18 cellular contexts compared by ENCODE assay signal in genomic region chr6:77010931-77011542, GRCh38.
A peak's percentile ranks its signal among the peaks of the same experiment; 100 is the strongest.
DNase-seq lines count a peak whose midpoint lies in the region; ATAC-seq, FAIRE-seq and TF ChIP-seq lines count a peak whose summit lies in the region.
"Had no signal": no experiment of that assay in that cellular context is flagged by ENCODE, and none has a peak within 500 bp of the region (broad histone marks: within the 10 kb centered on the region; RNA-seq: fewer than 3 reads in every experiment).

No MANE protein-coding gene starts in this region.

- H3K9me3 ChIP-seq in right cardiac atrium (ENCODE audit: control insufficient read depth, low read length) (no peaks in the 10 kb centered on the region), kidney (ENCODE audit: control insufficient read depth in 1 of 2, low read length in 2 of 2) (peaks cover 0 to 4% of the 10 kb centered on the region in 2 donors), spleen (peaks cover 0 to 42% (median 36%) of the 10 kb centered on the region in 8 donors)
- H3K9me3 ChIP-seq: BE2C, Caco-2 had no signal

- H3K4me3 ChIP-seq in right cardiac atrium (ENCODE audit: low read length) (no peak overlapping the region), kidney (ENCODE audit: low read length in 2 of 2) (no peak overlapping the region), spleen (no peak overlapping the region)
- H3K4me3 ChIP-seq: GM23338 had no signal

- no peaks in the 10 kb centered on the region for H3K36me3 ChIP-seq in kidney (ENCODE audit: control insufficient read depth in 1 of 2, insufficient read depth in 2 of 2, low read length in 2 of 2)
- H3K36me3 ChIP-seq in spleen = no peaks in the 10 kb centered on the region
- H3K36me3 ChIP-seq: BE2C had no signal

- H3K27me3 ChIP-seq in right cardiac atrium (ENCODE audit: control insufficient read depth, insufficient read depth) (no peaks in the 10 kb centered on the region), spleen (replicated peaks in 1 of 7) (no peaks in the 10 kb centered on the region)
- H3K27me3 ChIP-seq: BE2C had no signal

- no peak overlapping the region for H3K9ac ChIP-seq in kidney (ENCODE audit: low read length in 2 of 2)

- no peak for TF ChIP-seq POLR2A in spleen (IDR thresholded peaks at IDR 0.05)

- TF ChIP-seq CTCF in kidney (IDR thresholded peaks at IDR 0.05; ENCODE audit: borderline replicate concordance, extremely low read depth, insufficient read depth) (no peak), spleen (IDR thresholded peaks at IDR 0.05 in 8 of 11, conservative IDR thresholded peaks at IDR 0.05 in 3 of 11) (no peak)

- 88% methylated on average over 17 of the region's 17 CpGs for WGBS in right cardiac atrium
- WGBS in spleen, 5 donors = 84 to 93% (median 92%) methylated on average over 17 of the region's 17 CpGs

- ATAC-seq in right cardiac atrium (no peak), Right ventricle myocardium superior (ENCODE audit: poor library complexity) (no peak)
- ATAC-seq: GM23338 had no signal

- H3K27ac ChIP-seq in right cardiac atrium (ENCODE audit: low read length) (no peak overlapping the region), kidney (ENCODE audit: low read depth in 2 of 2, low read length in 2 of 2) (no peak overlapping the region), spleen (no peak overlapping the region)
- H3K27ac ChIP-seq: C4-2B had no signal

- DNase-seq in right cardiac atrium = peak in 2 of 3 donors; percentile 9 to 56
- DNase-seq in Right ventricle myocardium superior = no peak
- DNase-seq in kidney = peak; percentile 43
- DNase-seq in spleen = peak; percentile 55
- DNase-seq in activated naive CD4-positive, alpha-beta T cell treated with Interleukin-2 at 50 U/mL for 16 hours = no peak
- DNase-seq in SK-N-DZ (ENCODE audit: low spot score) = no peak
- DNase-seq: ACHN; BE2C; Caco-2; CD4-positive, alpha-beta T cell; HCEC 1CT had no signal

- no peak for FAIRE-seq in kidney (lab: Jason Lieb, UNC)
- FAIRE-seq: D721Med, G401.6, GM12892, GM18507, H54 had no signal

- intact Hi-C loops in right cardiac atrium (cut with DNase I) = no loop called here
- intact Hi-C loops in Right ventricle myocardium superior (cut with DNase I) = no loop called here
- intact Hi-C loops in kidney (cut with DNase I) = no loop called here
- intact Hi-C loops in spleen (cut with DNase I; ENCODE audit: low total_unique reads) = no loop called here

- no peaks in the 10 kb centered on the region for H3K4me1 ChIP-seq in right cardiac atrium (ENCODE audit: control insufficient read depth, insufficient read depth, low read length)
- no peaks in the 10 kb centered on the region for H3K4me1 ChIP-seq in kidney (ENCODE audit: control insufficient read depth in 1 of 2, insufficient read depth in 1 of 2, low read depth in 1 of 2, low read length in 2 of 2)
- H3K4me1 ChIP-seq in spleen = no peaks in the 10 kb centered on the region
- H3K4me1 ChIP-seq: BE2C, Caco-2 had no signal

Comparison
In these comparisons a context has a peak if more than half of its experiments do, and no peak if none do; other contexts are left out.
1. DNase-seq: peak in right cardiac atrium (2 of 3), kidney (single experiment) and spleen (single experiment); none in Right ventricle myocardium superior (single experiment), activated naive CD4-positive, alpha-beta T cell treated with Interleukin-2 at 50 U/mL for 16 hours (single experiment) and SK-N-DZ (single experiment).